ENCODE assay signal across 25 cellular contexts in genomic region chr22:17985606-17986005, GRCh38. TPM values are rescaled to one million over a fixed set of nuclear protein-coding genes. Genes with fewer than 3 reads are reported as not detected.
DNase-seq lines count a peak whose midpoint lies in the region; ATAC-seq and TF ChIP-seq lines count a peak whose summit lies in the region.
"Had no signal": no experiment of that assay in that cellular context is flagged by ENCODE, and none has a peak within 500 bp of the region (broad histone marks: within the 10 kb centered on the region; RNA-seq: fewer than 3 reads in every experiment).

No MANE protein-coding gene starts in this region.

- H3K9me3 ChIP-seq in CD4-positive, alpha-beta memory T cell (ENCODE audit: control insufficient read depth in 1 of 2, low read length in 2 of 2), result no peaks in the 10 kb centered on the region
- H3K9me3 ChIP-seq in CD4-positive, alpha-beta T cell (ENCODE audit: control insufficient read depth, low read length), result no peaks in the 10 kb centered on the region
- H3K9me3 ChIP-seq: left lung, prostate gland, SK-N-SH, transverse colon had no signal

- no peaks in the 10 kb centered on the region for H3K27me3 ChIP-seq in CD4-positive, alpha-beta memory T cell (ENCODE audit: insufficient read depth, low read length)
- H3K27me3 ChIP-seq in CD4-positive, alpha-beta T cell (ENCODE audit: control insufficient read depth, insufficient read depth, low read length), result no peaks in the 10 kb centered on the region
- H3K27me3 ChIP-seq: hepatocyte, left lung, transverse colon had no signal

- CTCF ChIA-PET in CD4-positive, alpha-beta memory T cell (lab: Charles Lee; ENCODE audit: partially characterized antibody), result no interaction called here
- CTCF ChIA-PET in T-cell (lab: Charles Lee), result no interaction called here
- CTCF ChIA-PET in CD4-positive, alpha-beta T cell (lab: Charles Lee), result no interaction called here

- no peak overlapping the region for H3K4me3 ChIP-seq in CD4-positive, alpha-beta memory T cell (ENCODE audit: low read length in 2 of 2)
- H3K4me3 ChIP-seq in GM12865 (ENCODE audit: low read depth, low read length), result no peak overlapping the region
- H3K4me3 ChIP-seq: hepatocyte, left lung, prostate gland, transverse colon had no signal

- H3K27ac Mint-ChIP-seq in CD4-positive, alpha-beta memory T cell, result peak overlapping the region; percentile 13 to 91 (median 48)
- peak overlapping the region; percentile 55 to 69 for H3K27ac Mint-ChIP-seq in T-cell
- peak overlapping the region in 8 of 10 donors; percentile 1 to 86 (median 50) for H3K27ac Mint-ChIP-seq in naive thymus-derived CD8-positive, alpha-beta T cell
- no peak overlapping the region for H3K27ac Mint-ChIP-seq in CD4-positive, alpha-beta T cell
- H3K27ac Mint-ChIP-seq: activated CD4-positive, alpha-beta memory T cell treated with anti-CD3 and anti-CD28 coated beads for 36 hours had no signal

- H3K4me3 Mint-ChIP-seq in CD4-positive, alpha-beta memory T cell, result no peak overlapping the region
- H3K4me3 Mint-ChIP-seq in T-cell, result no peak overlapping the region
- no peak overlapping the region for H3K4me3 Mint-ChIP-seq in naive thymus-derived CD8-positive, alpha-beta T cell
- H3K4me3 Mint-ChIP-seq in CD4-positive, alpha-beta T cell, result no peak overlapping the region
- H3K4me3 Mint-ChIP-seq: activated CD4-positive, alpha-beta memory T cell treated with anti-CD3 and anti-CD28 coated beads for 36 hours; nephron had no signal

- intact Hi-C loops in CD4-positive, alpha-beta memory T cell (cut with micrococcal nuclease), result no loop called here
- intact Hi-C loops in CD4-positive, alpha-beta T cell (cut with DNase I, micrococcal nuclease), result no loop called here

- H3K27ac ChIP-seq in CD4-positive, alpha-beta memory T cell (ENCODE audit: low read depth, low read length), result no peak overlapping the region
- no peak overlapping the region for H3K27ac ChIP-seq in CD4-positive, alpha-beta T cell (ENCODE audit: low read depth, low read length)
- H3K27ac ChIP-seq: hepatocyte, left lung, prostate gland, transverse colon had no signal

- no peaks in the 10 kb centered on the region for H3K9me3 Mint-ChIP-seq in CD4-positive, alpha-beta memory T cell
- no peaks in the 10 kb centered on the region for H3K9me3 Mint-ChIP-seq in T-cell
- no peaks in the 10 kb centered on the region for H3K9me3 Mint-ChIP-seq in naive thymus-derived CD8-positive, alpha-beta T cell
- H3K9me3 Mint-ChIP-seq in CD4-positive, alpha-beta T cell, result no peaks in the 10 kb centered on the region
- H3K9me3 Mint-ChIP-seq: activated CD4-positive, alpha-beta memory T cell treated with anti-CD3 and anti-CD28 coated beads for 36 hours; nephron had no signal

- no peaks in the 10 kb centered on the region for H3K36me3 ChIP-seq in CD4-positive, alpha-beta memory T cell (ENCODE audit: insufficient read depth, low read length)
- H3K36me3 ChIP-seq: left lung, prostate gland, transverse colon had no signal

- peaks cover 17% of the 10 kb centered on the region for H3K4me1 ChIP-seq in CD4-positive, alpha-beta memory T cell (ENCODE audit: insufficient read depth, low read length)
- H3K4me1 ChIP-seq: prostate gland had no signal

- no peaks in the 10 kb centered on the region for H3K27me3 Mint-ChIP-seq in CD4-positive, alpha-beta memory T cell
- H3K27me3 Mint-ChIP-seq in T-cell, result no peaks in the 10 kb centered on the region
- H3K27me3 Mint-ChIP-seq in naive thymus-derived CD8-positive, alpha-beta T cell, result no peaks in the 10 kb centered on the region
- no peaks in the 10 kb centered on the region for H3K27me3 Mint-ChIP-seq in CD4-positive, alpha-beta T cell
- H3K27me3 Mint-ChIP-seq: activated CD4-positive, alpha-beta memory T cell treated with anti-CD3 and anti-CD28 coated beads for 36 hours had no signal

- no peak for TF ChIP-seq CTCF in GM12865 (IDR thresholded peaks at IDR 0.05; ENCODE audit: insufficient read depth, low read depth, low read length, missing control alignments)
- no peak for TF ChIP-seq CTCF in CD4-positive, alpha-beta T cell (IDR thresholded peaks at IDR 0.05)

- DNase-seq in CD4-positive, alpha-beta memory T cell, result no peak
- peak; percentile 13 for DNase-seq in GM12865 (ENCODE audit: low read depth)
- DNase-seq in T-cell, result no peak
- no peak for DNase-seq in naive thymus-derived CD8-positive, alpha-beta T cell
- no peak for DNase-seq in glomerular visceral epithelial cell (ENCODE audit: extremely low spot score)
- no peak for DNase-seq in CD4-positive, alpha-beta T cell
- DNase-seq in medulla oblongata (ENCODE audit: extremely low spot score), result no peak
- no peak for DNase-seq in stimulated activated CD4-positive, alpha-beta T cell treated with anti-CD3 and anti-CD28 coated beads, Interleukin-15, amount 100 ng/mL, for 24 hours
- DNase-seq: activated CD4-positive, alpha-beta memory T cell treated with anti-CD3 and anti-CD28 coated beads for 36 hours; activated T-cell treated with anti-CD3 and anti-CD28 coated beads, Interleukin-2, amount 50 U/mL, for 1 hour; amniotic stem cell; EL; foreskin fibroblast; Kasumi-1; left lung; midbrain; NCI-H1048; NCI-H2029 treated with DMSO at 0.1 percent for 48 hours; NCI-H510A; SK-N-SH; stimulated activated naive CD4-positive, alpha-beta T cell treated with Interleukin-2 at 50 U/mL for 16 hours; transverse colon had no signal

- POLR2A ChIA-PET in CD4-positive, alpha-beta memory T cell (lab: Charles Lee; ENCODE audit: partially characterized antibody), result no interaction called here
- POLR2A ChIA-PET in T-cell (lab: Charles Lee), result no interaction called here
- POLR2A ChIA-PET in naive thymus-derived CD8-positive, alpha-beta T cell (lab: Charles Lee), result no interaction called here
- POLR2A ChIA-PET in CD4-positive, alpha-beta T cell (lab: Charles Lee), result no interaction called here

- no peaks in the 10 kb centered on the region for H3K36me3 Mint-ChIP-seq in CD4-positive, alpha-beta memory T cell
- H3K36me3 Mint-ChIP-seq in T-cell, result no peaks in the 10 kb centered on the region
- no peaks in the 10 kb centered on the region for H3K36me3 Mint-ChIP-seq in naive thymus-derived CD8-positive, alpha-beta T cell
- no peaks in the 10 kb centered on the region for H3K36me3 Mint-ChIP-seq in CD4-positive, alpha-beta T cell (ENCODE audit: low read depth)

- no peak for ATAC-seq in T-cell (replicated peaks in 1 of 4)
- no peak for ATAC-seq in naive thymus-derived CD8-positive, alpha-beta T cell
- ATAC-seq in CD4-positive, alpha-beta T cell (ENCODE audit: poor library complexity), result no peak
- ATAC-seq: left lung had no signal

- H3K4me1 Mint-ChIP-seq in CD4-positive, alpha-beta memory T cell, result peaks cover 28 to 60% (median 39%) of the 10 kb centered on the region in 4 donors
- H3K4me1 Mint-ChIP-seq in T-cell, result peaks cover 28 to 57% (median 42%) of the 10 kb centered on the region in 3 donors
- peaks cover 21 to 62% (median 32%) of the 10 kb centered on the region in 4 donors for H3K4me1 Mint-ChIP-seq in naive thymus-derived CD8-positive, alpha-beta T cell
- H3K4me1 Mint-ChIP-seq in CD4-positive, alpha-beta T cell (ENCODE audit: low read depth), result peaks cover 16% of the 10 kb centered on the region

RNA-seq across cellular contexts. Expression of gene MICAL3, which starts 38.8 kb away (rescaled TPM):
- total RNA-seq in CD4-positive, alpha-beta memory T cell, result 10 to 100 TPM; 25.9 to 28.9 TPM
- 1 to 10 TPM in 1 of 2 donors, under 1 TPM in 1; 0.97 to 2.9 TPM for polyA plus RNA-seq in CD4-positive, alpha-beta memory T cell
- total RNA-seq in T-cell, result 10 to 100 TPM; 19.1 to 37.5 (median 22.3) TPM
- total RNA-seq in naive thymus-derived CD8-positive, alpha-beta T cell, result 10 to 100 TPM; 20.8 to 27.3 TPM
- polyA plus RNA-seq in naive thymus-derived CD8-positive, alpha-beta T cell, result 1 to 10 TPM in 2 of 3 donors, under 1 TPM in 1; 0.90 to 1.3 (median 1.2) TPM
- total RNA-seq in CD4-positive, alpha-beta T cell, result 1 to 10 TPM; 9.4 to 9.9 TPM
